16 cellular contexts compared by ENCODE assay signal in genomic region chr1:36605942-36606690, GRCh38.
"Had no signal": no experiment of that assay in that cellular context is flagged by ENCODE, and none has a peak within 500 bp of the region (broad histone marks: within the 10 kb centered on the region; RNA-seq: fewer than 3 reads in every experiment).

No MANE protein-coding gene starts in this region.

- H3K4me3 Mint-ChIP-seq: activated CD8-positive, alpha-beta T cell treated with anti-CD3 and anti-CD28 coated beads, Interleukin-2, amount 10 ng/mL, durations not matched to agents 7 days and 5 days; activated T-helper 1 cell treated with anti-CD3 and anti-CD28 coated beads, Interleukin-12 subunit alpha, Interleukin-12 subunit beta, Interleukin-2, Interleukin-4 antibody, amounts not matched to agents 30 ng/mL and 10 ng/mL and 1 ng/mL, durations not matched to agents 14 hours and 24 hours and 36 hours; stimulated activated naive CD8-positive, alpha-beta T cell treated with anti-CD3 and anti-CD28 coated beads, Interleukin-15, Interleukin-2, amounts not matched to agents 100 ng/mL and 50 ng/mL, for 24 hours had no signal

- FAIRE-seq: endothelial cell of umbilical vein had no signal

- DNase-seq: activated CD8-positive, alpha-beta memory T cell treated with anti-CD3 and anti-CD28 coated beads, Interleukin-2, amount 50 U/mL, for 48 hours; activated CD8-positive, alpha-beta T cell treated with anti-CD3 and anti-CD28 coated beads, Interleukin-2, amount 10 ng/mL, durations not matched to agents 7 days and 5 days; activated naive CD4-positive, alpha-beta T cell treated with anti-CD3 and anti-CD28 coated beads, Interleukin-2, amount 50 U/mL, for 16 hours; foreskin melanocyte; heart left ventricle; islet precursor cell; mammary epithelial cell; naive thymus-derived CD8-positive, alpha-beta T cell; nucleus accumbens; right lobe of liver; T1000; uterus had no signal

- H3K27ac Mint-ChIP-seq: activated CD8-positive, alpha-beta T cell treated with anti-CD3 and anti-CD28 coated beads, Interleukin-2, amount 10 ng/mL, durations not matched to agents 7 days and 5 days; activated T-helper 1 cell treated with anti-CD3 and anti-CD28 coated beads, Interleukin-12 subunit alpha, Interleukin-12 subunit beta, Interleukin-2, Interleukin-4 antibody, amounts not matched to agents 30 ng/mL and 10 ng/mL and 1 ng/mL, durations not matched to agents 14 hours and 24 hours and 36 hours; stimulated activated naive CD8-positive, alpha-beta T cell treated with anti-CD3 and anti-CD28 coated beads, Interleukin-15, Interleukin-2, amounts not matched to agents 100 ng/mL and 50 ng/mL, for 24 hours had no signal

- H3K36me3 Mint-ChIP-seq: naive thymus-derived CD8-positive, alpha-beta T cell had no signal

- H3K9me3 Mint-ChIP-seq: activated T-helper 1 cell treated with anti-CD3 and anti-CD28 coated beads, Interleukin-12 subunit alpha, Interleukin-12 subunit beta, Interleukin-2, Interleukin-4 antibody, amounts not matched to agents 30 ng/mL and 10 ng/mL and 1 ng/mL, durations not matched to agents 14 hours and 24 hours and 36 hours; naive thymus-derived CD8-positive, alpha-beta T cell; stimulated activated naive CD8-positive, alpha-beta T cell treated with anti-CD3 and anti-CD28 coated beads, Interleukin-15, Interleukin-2, amounts not matched to agents 100 ng/mL and 50 ng/mL, for 24 hours had no signal

- ATAC-seq: activated CD8-positive, alpha-beta T cell treated with anti-CD3 and anti-CD28 coated beads, Interleukin-2, amount 10 ng/mL, durations not matched to agents 7 days and 5 days; heart left ventricle; left lobe of liver; naive thymus-derived CD8-positive, alpha-beta T cell; right lobe of liver had no signal
